In the genomic region with DNA sequence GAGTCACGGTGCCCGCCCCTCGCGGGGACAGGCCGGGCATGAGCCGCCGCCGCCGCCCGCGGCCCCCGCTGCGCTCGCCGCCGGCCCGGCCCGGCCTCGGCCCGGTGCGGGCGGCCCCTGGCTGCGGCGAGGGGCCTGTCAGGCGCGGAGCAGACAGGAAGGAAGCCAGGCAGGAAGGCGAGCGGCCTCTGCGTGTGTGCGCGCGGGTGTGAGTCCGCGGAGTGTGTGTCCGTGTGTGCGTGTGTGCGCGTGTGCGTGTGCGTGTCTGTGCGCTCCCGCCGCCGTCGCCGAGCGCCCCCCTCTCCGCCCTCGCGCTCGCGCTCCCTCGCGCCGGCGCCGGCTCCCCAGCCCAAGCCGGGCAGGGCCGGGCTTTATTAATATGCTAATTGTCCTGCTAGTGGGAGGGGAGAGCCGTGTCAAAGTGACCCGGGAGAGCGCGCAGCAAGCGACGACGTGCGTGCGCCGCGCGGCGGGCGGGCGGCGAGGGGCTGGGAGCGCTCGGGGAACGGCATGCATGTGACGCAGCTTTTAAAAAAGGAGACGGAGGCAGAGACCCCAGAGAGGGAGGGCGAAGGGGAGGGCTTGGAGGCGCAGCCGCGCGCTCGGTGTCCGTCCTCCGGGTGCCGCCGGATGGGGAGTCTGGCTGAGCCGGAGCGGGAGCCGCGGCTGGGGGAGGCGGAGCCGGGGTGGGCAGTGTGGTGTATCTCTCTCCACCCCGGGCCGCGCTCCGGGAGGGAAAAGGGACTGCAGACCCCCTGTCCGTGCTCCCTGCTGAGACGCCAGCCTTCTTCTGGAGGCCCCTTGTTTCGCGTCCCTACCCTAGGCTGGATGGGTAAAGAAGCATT, we compare ENCODE assay signal across 8 cellular contexts.
DNase-seq lines count a peak whose midpoint lies in the region; ATAC-seq and TF ChIP-seq lines count a peak whose summit lies in the region.

A gene with protein sequence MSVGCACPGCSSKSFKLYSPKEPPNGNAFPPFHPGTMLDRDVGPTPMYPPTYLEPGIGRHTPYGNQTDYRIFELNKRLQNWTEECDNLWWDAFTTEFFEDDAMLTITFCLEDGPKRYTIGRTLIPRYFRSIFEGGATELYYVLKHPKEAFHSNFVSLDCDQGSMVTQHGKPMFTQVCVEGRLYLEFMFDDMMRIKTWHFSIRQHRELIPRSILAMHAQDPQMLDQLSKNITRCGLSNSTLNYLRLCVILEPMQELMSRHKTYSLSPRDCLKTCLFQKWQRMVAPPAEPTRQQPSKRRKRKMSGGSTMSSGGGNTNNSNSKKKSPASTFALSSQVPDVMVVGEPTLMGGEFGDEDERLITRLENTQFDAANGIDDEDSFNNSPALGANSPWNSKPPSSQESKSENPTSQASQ (minus strand): TSS at position 227 of the 845 bp plus-strand sequence. CDS start 258 bp downstream, outside the sequence.

- peak; percentile 17; the same call in 1 of the 2 replicates for TF ChIP-seq EP300 in Ishikawa (IDR thresholded peaks at IDR 0.05; ENCODE audit: borderline replicate concordance)

- DNase-seq in DMS 273 treated with DMSO at 0.1 percent for 48 hours (lab: John Stamatoyannopoulos, UW) (peak; percentile 73), SIG-M5 (lab: John Stamatoyannopoulos, UW) (peak; percentile 26), foreskin fibroblast (peak; percentile 71 to 87), nephron progenitor cell (peak; percentile 80), superior temporal gyrus (ENCODE audit: extremely low spot score) (peak; percentile 88)
- DNase-seq in activated naive CD4-positive, alpha-beta T cell (lab: John Stamatoyannopoulos, UW) = peak in 3 of 4 experiments; percentile 29 to 69 (median 65)

- no peaks in the 10 kb centered on the region for H3K27me3 Mint-ChIP-seq in nephron progenitor cell (ENCODE audit: low read depth, poor library complexity)

- no peaks in the 10 kb centered on the region for H3K9me3 Mint-ChIP-seq in nephron progenitor cell

- peak within 1 kb of the TSS; percentile 91 for H3K4me3 Mint-ChIP-seq in nephron progenitor cell

- no peaks in the 10 kb centered on the region for H3K36me3 Mint-ChIP-seq in nephron progenitor cell (ENCODE audit: low read depth)

- H3K27ac Mint-ChIP-seq in nephron progenitor cell = peak within 1 kb of the TSS; percentile 99

- TF ChIP-seq CTCF in foreskin fibroblast (IDR thresholded peaks at IDR 0.05; ENCODE audit: low read depth, low read length) = peak; percentile 2
- TF ChIP-seq CTCF in nephron progenitor cell (IDR thresholded peaks at IDR 0.05) = no peak

- H3K4me3 ChIP-seq in foreskin fibroblast (ENCODE audit: low read depth in 1 of 2, low read length in 2 of 2) = peak within 1 kb of the TSS; percentile 84 to 87

- ATAC-seq in GM21515 (IDR thresholded peaks at IDR 0.05; ENCODE audit: unreplicated experiment) = peak; percentile 56

- TF ChIP-seq RAD21 in Ishikawa (IDR thresholded peaks at IDR 0.05; ENCODE audit: low read depth) = peak; percentile 1; the same call in 1 of the 2 replicates

- peaks cover 67% of the 10 kb centered on the region for H3K4me1 Mint-ChIP-seq in nephron progenitor cell

TF ChIP-seq in Ishikawa, 13 proteins besides CTCF, POLR2A, EP300 and RAD21:
- TF ChIP-seq ZBTB7A (IDR thresholded peaks at IDR 0.05; ENCODE audit: low read depth) (peak; percentile 97), YY1 (IDR thresholded peaks at IDR 0.05; ENCODE audit: low read depth) (0 out of 2 replicates have a peak, but pooled peaks have one; percentile 30), CEBPB (IDR thresholded peaks at IDR 0.05) (no peak), TCF12 (IDR thresholded peaks at IDR 0.05; ENCODE audit: low read depth) (peak; percentile 45), TAF1 (IDR thresholded peaks at IDR 0.05; ENCODE audit: low read depth) (peak; percentile 14; the same call in 1 of the 2 replicates), FOXM1 (IDR thresholded peaks at IDR 0.05; ENCODE audit: borderline replicate concordance, low read depth) (peak; percentile 26; the same call in 1 of the 2 replicates), TEAD4 (IDR thresholded peaks at IDR 0.05) (no peak), CREB1 (IDR thresholded peaks at IDR 0.05; ENCODE audit: low read depth) (peak; percentile 49; the same call in 1 of the 2 replicates), EGR1 (IDR thresholded peaks at IDR 0.05) (no peak), NFIC (IDR thresholded peaks at IDR 0.05) (peak; percentile 32; the same call in 1 of the 2 replicates)
- TF ChIP-seq, protein P1, sequence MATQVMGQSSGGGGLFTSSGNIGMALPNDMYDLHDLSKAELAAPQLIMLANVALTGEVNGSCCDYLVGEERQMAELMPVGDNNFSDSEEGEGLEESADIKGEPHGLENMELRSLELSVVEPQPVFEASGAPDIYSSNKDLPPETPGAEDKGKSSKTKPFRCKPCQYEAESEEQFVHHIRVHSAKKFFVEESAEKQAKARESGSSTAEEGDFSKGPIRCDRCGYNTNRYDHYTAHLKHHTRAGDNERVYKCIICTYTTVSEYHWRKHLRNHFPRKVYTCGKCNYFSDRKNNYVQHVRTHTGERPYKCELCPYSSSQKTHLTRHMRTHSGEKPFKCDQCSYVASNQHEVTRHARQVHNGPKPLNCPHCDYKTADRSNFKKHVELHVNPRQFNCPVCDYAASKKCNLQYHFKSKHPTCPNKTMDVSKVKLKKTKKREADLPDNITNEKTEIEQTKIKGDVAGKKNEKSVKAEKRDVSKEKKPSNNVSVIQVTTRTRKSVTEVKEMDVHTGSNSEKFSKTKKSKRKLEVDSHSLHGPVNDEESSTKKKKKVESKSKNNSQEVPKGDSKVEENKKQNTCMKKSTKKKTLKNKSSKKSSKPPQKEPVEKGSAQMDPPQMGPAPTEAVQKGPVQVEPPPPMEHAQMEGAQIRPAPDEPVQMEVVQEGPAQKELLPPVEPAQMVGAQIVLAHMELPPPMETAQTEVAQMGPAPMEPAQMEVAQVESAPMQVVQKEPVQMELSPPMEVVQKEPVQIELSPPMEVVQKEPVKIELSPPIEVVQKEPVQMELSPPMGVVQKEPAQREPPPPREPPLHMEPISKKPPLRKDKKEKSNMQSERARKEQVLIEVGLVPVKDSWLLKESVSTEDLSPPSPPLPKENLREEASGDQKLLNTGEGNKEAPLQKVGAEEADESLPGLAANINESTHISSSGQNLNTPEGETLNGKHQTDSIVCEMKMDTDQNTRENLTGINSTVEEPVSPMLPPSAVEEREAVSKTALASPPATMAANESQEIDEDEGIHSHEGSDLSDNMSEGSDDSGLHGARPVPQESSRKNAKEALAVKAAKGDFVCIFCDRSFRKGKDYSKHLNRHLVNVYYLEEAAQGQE (IDR thresholded peaks at IDR 0.05; ENCODE audit: low read depth) = no peak
- TF ChIP-seq, protein P2, sequence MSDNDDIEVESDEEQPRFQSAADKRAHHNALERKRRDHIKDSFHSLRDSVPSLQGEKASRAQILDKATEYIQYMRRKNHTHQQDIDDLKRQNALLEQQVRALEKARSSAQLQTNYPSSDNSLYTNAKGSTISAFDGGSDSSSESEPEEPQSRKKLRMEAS (IDR thresholded peaks at IDR 0.05) = peak; percentile 89
- TF ChIP-seq, protein P3, sequence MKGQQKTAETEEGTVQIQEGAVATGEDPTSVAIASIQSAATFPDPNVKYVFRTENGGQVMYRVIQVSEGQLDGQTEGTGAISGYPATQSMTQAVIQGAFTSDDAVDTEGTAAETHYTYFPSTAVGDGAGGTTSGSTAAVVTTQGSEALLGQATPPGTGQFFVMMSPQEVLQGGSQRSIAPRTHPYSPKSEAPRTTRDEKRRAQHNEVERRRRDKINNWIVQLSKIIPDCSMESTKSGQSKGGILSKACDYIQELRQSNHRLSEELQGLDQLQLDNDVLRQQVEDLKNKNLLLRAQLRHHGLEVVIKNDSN (IDR thresholded peaks at IDR 0.05) = peak; percentile 41; the same call in 1 of the 2 replicates
TF ChIP-seq in Ishikawa: peak in this region for 9.

Comparison
In these comparisons a context has a peak if more than half of its experiments do, and no peak if none do; other contexts are left out.
1. Peak in every context shown above with its lines: DNase-seq, ATAC-seq and H3K4me3 ChIP-seq.
2. DNase-seq: peak in every context shown above with its lines; median percentile 88 in superior temporal gyrus; 80 in nephron progenitor cell; 79 in foreskin fibroblast; 73 in DMS 273 treated with DMSO at 0.1 percent for 48 hours; 65 in activated naive CD4-positive, alpha-beta T cell; 26 in SIG-M5.